9 cellular contexts compared by ENCODE assay signal in the genomic region with DNA sequence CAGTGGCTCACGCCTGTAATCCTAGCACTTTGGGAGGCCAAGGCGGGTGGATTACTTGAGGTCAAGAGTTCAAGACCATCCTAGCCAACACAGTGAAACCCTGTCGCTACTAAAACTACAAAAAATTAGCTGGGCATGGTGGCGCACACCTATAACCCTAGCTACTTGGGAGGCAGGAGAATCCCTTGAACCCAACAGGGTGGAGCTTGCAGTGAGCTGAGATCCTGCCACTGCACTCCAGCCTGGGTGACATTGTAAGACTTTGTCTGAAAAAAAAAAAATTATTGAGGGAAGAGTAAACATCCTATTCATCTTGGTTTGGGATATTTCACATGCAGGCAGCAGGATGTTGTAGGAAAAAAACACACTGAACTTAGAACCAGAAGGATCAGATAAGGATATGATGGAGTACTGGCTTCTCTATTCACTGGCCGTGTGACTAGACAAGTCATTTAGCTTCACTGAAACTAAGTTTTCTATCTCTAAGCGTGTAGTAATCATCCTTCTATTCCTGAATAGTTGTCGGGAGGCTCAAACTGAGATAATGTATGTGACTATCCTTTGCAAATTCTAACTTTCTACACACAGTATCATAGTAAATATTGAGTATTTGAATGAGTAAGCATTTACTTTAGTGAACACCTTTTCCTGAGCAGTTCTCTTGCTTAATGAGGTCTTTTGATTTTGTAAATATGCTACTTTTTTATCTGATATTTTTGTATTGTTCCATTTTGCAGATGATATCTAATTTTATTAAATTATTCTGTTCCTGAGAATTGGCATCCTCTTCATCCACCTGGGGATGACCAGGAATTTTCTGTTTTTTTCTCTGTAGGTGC. TPM values are rescaled to one million over a fixed set of nuclear protein-coding genes. Genes with fewer than 3 reads are reported as not detected.
DNase-seq lines count a peak whose midpoint lies in the region; ATAC-seq, FAIRE-seq and TF ChIP-seq lines count a peak whose summit lies in the region.
"Had no signal": no experiment of that assay in that cellular context is flagged by ENCODE, and none has a peak within 500 bp of the region (broad histone marks: within the 10 kb centered on the region; RNA-seq: fewer than 3 reads in every experiment).

No MANE protein-coding gene starts in this region.

- H3K79me2 ChIP-seq in OCI-LY1 (ENCODE audit: insufficient read depth, low read length), result peaks cover 37% of the 10 kb centered on the region

- peak overlapping the region; percentile 62 for H3K4me2 ChIP-seq in OCI-LY1 (ENCODE audit: low read length)

- ATAC-seq in psoas muscle, result no peak

- no peak for TF ChIP-seq CTCF in OCI-LY1 (IDR thresholded peaks at IDR 0.05; ENCODE audit: low read length)
- TF ChIP-seq CTCF in psoas muscle (IDR thresholded peaks at IDR 0.05), result no peak

- DNase-seq in ELR (ENCODE audit: low read depth) (peak; percentile 31), dermis blood vessel endothelial cell (peak; percentile 44), psoas muscle (no peak), activated gamma-delta T cell (lab: John Stamatoyannopoulos, UW) (no peak), KG1 (lab: John Stamatoyannopoulos, UW) (no peak), SIG-M5 (lab: John Stamatoyannopoulos, UW) (no peak), urothelium cell line (ENCODE audit: low spot score) (no peak)
- DNase-seq: stimulated activated CD4-positive, alpha-beta T cell treated with anti-CD3 and anti-CD28 coated beads, Interleukin-2, amount 100 ng/mL, for 48 hours had no signal

- no peak for FAIRE-seq in urothelium cell line (lab: Jason Lieb, UNC)

- no peak overlapping the region for H3K9ac ChIP-seq in OCI-LY1 (ENCODE audit: low read length)

- H3K36me3 ChIP-seq in OCI-LY1 (ENCODE audit: insufficient read depth, low read length) (peaks cover 62% of the 10 kb centered on the region), psoas muscle (ENCODE audit: insufficient read depth in 1 of 2, low read depth in 1 of 2) (peaks cover 12 to 45% of the 10 kb centered on the region in 2 donors)

- no peaks in the 10 kb centered on the region for H4K20me1 ChIP-seq in OCI-LY1 (ENCODE audit: insufficient read depth, low read length)

- H3K27me3 ChIP-seq in OCI-LY1 (ENCODE audit: insufficient read depth, low read length), result no peaks in the 10 kb centered on the region
- no peaks in the 10 kb centered on the region for H3K27me3 ChIP-seq in psoas muscle (ENCODE audit: insufficient read depth in 3 of 3, low read length in 2 of 3)

- H3K4me3 ChIP-seq in OCI-LY1 (ENCODE audit: low read depth, low read length, poor library complexity, severe bottlenecking), result peak overlapping the region; percentile 4
- no peak overlapping the region for H3K4me3 ChIP-seq in psoas muscle

- peaks cover 44% of the 10 kb centered on the region for H3K4me1 ChIP-seq in OCI-LY1 (ENCODE audit: insufficient read depth, low read length, severe bottlenecking)
- peaks cover 58% of the 10 kb centered on the region for H3K4me1 ChIP-seq in psoas muscle

- 71 to 81% (median 71%) methylated on average over 7 of the region's 7 CpGs for WGBS in psoas muscle, 3 donors

- H2AFZ ChIP-seq in OCI-LY1 (ENCODE audit: low read length), result no peak overlapping the region

- intact Hi-C loops in psoas muscle (cut with DNase I), result no loop called here

- H3K9me2 ChIP-seq in OCI-LY1 (ENCODE audit: low read depth, low read length), result no peaks in the 10 kb centered on the region

- no peaks in the 10 kb centered on the region for H3F3A ChIP-seq in OCI-LY1 (ENCODE audit: insufficient read depth, low read length)

- H3K9me3 ChIP-seq in OCI-LY1 (ENCODE audit: low read length) (no peaks in the 10 kb centered on the region), psoas muscle (no peaks in the 10 kb centered on the region)

- H3K27ac ChIP-seq in OCI-LY1 (ENCODE audit: low read depth, low read length, poor library complexity, severe bottlenecking) (peak overlapping the region; percentile 90), psoas muscle (peak overlapping the region; percentile 80)

RNA-seq across cellular contexts. Expression of a gene that starts 18.1 kb away (rescaled TPM):
- total RNA-seq in dermis blood vessel endothelial cell (430 and 574 TPM in 2 replicates), psoas muscle (10 to 100 TPM; 34.2 to 71.0 (median 61.9) TPM)
- 100 to 1,000 TPM in 1 of 3 donors, 10 to 100 TPM in 2; 33.7 to 116 (median 56.6) TPM for polyA plus RNA-seq in psoas muscle

RNA-seq across cellular contexts. Expression of a gene that starts 38.4 kb away (rescaled TPM):
- total RNA-seq in dermis blood vessel endothelial cell (53.3 and 101 TPM in 2 replicates), psoas muscle (10 to 100 TPM; 14.9 to 20.8 (median 19.1) TPM)
- 10 to 100 TPM; 13.4 to 21.8 (median 17.4) TPM for polyA plus RNA-seq in psoas muscle

Comparison
In these comparisons a context has a peak if more than half of its experiments do, and no peak if none do; other contexts are left out.
1. DNase-seq: peak in ELR (single experiment) and dermis blood vessel endothelial cell (single experiment); none in psoas muscle (0 of 2), activated gamma-delta T cell (single experiment), KG1 (single experiment), SIG-M5 (single experiment) and urothelium cell line (single experiment).